ENCODE assay signal across 11 cellular contexts in genomic region chr14:28681681-28682080, GRCh38.
"Had no signal": no experiment of that assay in that cellular context is flagged by ENCODE, and none has a peak within 500 bp of the region (broad histone marks: within the 10 kb centered on the region; RNA-seq: fewer than 3 reads in every experiment).

No MANE protein-coding gene starts in this region.

- H3K27ac ChIP-seq: ascending aorta, gastrocnemius medialis, heart right ventricle, prostate gland had no signal

- H3K36me3 ChIP-seq: ascending aorta, gastrocnemius medialis, heart right ventricle, prostate gland had no signal

- DNase-seq: activated CD4-positive, alpha-beta T cell treated with anti-CD3 and anti-CD28 coated beads, Interleukin-2, amount 50 U/mL, for 4 hours; activated CD4-positive, CD25-positive, alpha-beta regulatory T cell treated with anti-CD3 and anti-CD28 coated beads, Interleukin-2, amount 50 U/mL, for 72 hours; activated naive CD4-positive, alpha-beta T cell treated with anti-CD3 and anti-CD28 coated beads for 36 hours; dermis blood vessel endothelial cell; effector memory CD8-positive, alpha-beta T cell; gastrocnemius medialis; heart right ventricle; left ventricle myocardium superior; right cardiac atrium had no signal

- H3K4me1 ChIP-seq: ascending aorta, gastrocnemius medialis, prostate gland had no signal

- H3K9me3 ChIP-seq: ascending aorta, gastrocnemius medialis, prostate gland had no signal

- H3K27me3 ChIP-seq: ascending aorta, gastrocnemius medialis, heart right ventricle had no signal

- H3K4me3 ChIP-seq: ascending aorta, gastrocnemius medialis, heart right ventricle, prostate gland had no signal
